In genomic region chr3:13338231-13338630, GRCh38 we compare ENCODE assay signal across 19 cellular contexts.
DNase-seq lines count a peak whose midpoint lies in the region; ATAC-seq and TF ChIP-seq lines count a peak whose summit lies in the region.
"Had no signal": no experiment of that assay in that cellular context is flagged by ENCODE, and none has a peak within 500 bp of the region (broad histone marks: within the 10 kb centered on the region; RNA-seq: fewer than 3 reads in every experiment).

No MANE protein-coding gene starts in this region.

- H3K9me3 ChIP-seq in BLaER1 treated with 17β-estradiol and CSF1 and Interleukin-3, amounts not matched to agents 10 nM and 100 nM (replicated peaks in 1 of 11), result peaks cover 0 to 10% (median 8%) of the 10 kb centered on the region in 11 experiments; a peak in 12 of 22 replicates
- no peaks in the 10 kb centered on the region for H3K9me3 ChIP-seq in T-helper 17 cell (ENCODE audit: control insufficient read depth, low read length, poor library complexity, severe bottlenecking)
- H3K9me3 ChIP-seq: HAP-1, MG63 had no signal

- H3K36me3 ChIP-seq in BLaER1 treated with 17β-estradiol and CSF1 and Interleukin-3, amounts not matched to agents 10 nM and 100 nM, result peaks cover 16 to 99% (median 89%) of the 10 kb centered on the region in 11 experiments; a peak in 20 of 22 replicates
- H3K36me3 ChIP-seq: cardiac muscle cell, MG63 had no signal

- H3K36me3 Mint-ChIP-seq in T-helper 17 cell (ENCODE audit: low read depth), result peaks cover 2% of the 10 kb centered on the region

- H3K9ac ChIP-seq in BLaER1 treated with 17β-estradiol and CSF1 and Interleukin-3, amounts not matched to agents 10 nM and 100 nM, result peak overlapping the region in 6 of 11 experiments; percentile 11 to 54 (median 38); a peak in 8 of 22 replicates

- H3K4me2 ChIP-seq in BLaER1 treated with 17β-estradiol and CSF1 and Interleukin-3, amounts not matched to agents 10 nM and 100 nM, result peak overlapping the region in 10 of 11 experiments; percentile 4 to 99 (median 96); a peak in 19 of 22 replicates

- H3K27ac ChIP-seq in BLaER1 treated with 17β-estradiol and CSF1 and Interleukin-3, amounts not matched to agents 10 nM and 100 nM, result peak overlapping the region in 7 of 11 experiments; percentile 20 to 80 (median 63); a peak in 12 of 22 replicates
- H3K27ac ChIP-seq: C4-2B, cardiac muscle cell, HL-60 had no signal

- peaks cover 9% of the 10 kb centered on the region for H3K4me1 Mint-ChIP-seq in T-helper 17 cell

- ATAC-seq in T-helper 17 cell (no peak), left lobe of liver (no peak)
- ATAC-seq: activated CD4-positive, CD25-positive, alpha-beta regulatory T cell treated with anti-CD3 and anti-CD28 coated beads, Interleukin-2, amount 50 U/mL, for 24 hours; sciatic nerve had no signal

- TF ChIP-seq CTCF in fibroblast of villous mesenchyme (IDR thresholded peaks at IDR 0.05; ENCODE audit: insufficient read depth, low read depth, low read length), result no peak

- DNase-seq in H4 (ENCODE audit: low spot score) (peak; percentile 31), T-helper 17 cell (no peak), fibroblast of villous mesenchyme (ENCODE audit: low read depth) (peak; percentile 2), NCI-H446 (lab: John Stamatoyannopoulos, UW) (no peak), AG08395 (ENCODE audit: low spot score) (no peak), left lobe of liver (ENCODE audit: low spot score) (no peak)
- DNase-seq in NK-92 treated with Interleukin-12 subunit alpha and Interleukin-12 subunit beta, amount 100 ng/mL, for 24 hours (lab: John Stamatoyannopoulos, UW), result no peak
- DNase-seq: GF-D8, MG63, NCI-H2081 treated with DMSO at 0.1 percent for 48 hours, nephron progenitor cell, SW 1271 had no signal

- H3K4me3 Mint-ChIP-seq in T-helper 17 cell, result no peak overlapping the region
- H3K4me3 Mint-ChIP-seq: nephron progenitor cell had no signal

- H3K4me3 ChIP-seq in BLaER1 treated with 17β-estradiol and CSF1 and Interleukin-3, amounts not matched to agents 10 nM and 100 nM, result no peak overlapping the region
- no peak overlapping the region for H3K4me3 ChIP-seq in fibroblast of villous mesenchyme (ENCODE audit: low read depth, low read length)
- H3K4me3 ChIP-seq: cardiac muscle cell, HAP-1, MG63 had no signal

- peaks cover 15 to 100% (median 99%) of the 10 kb centered on the region in 10 experiments; a peak in 19 of 20 replicates for H3K4me1 ChIP-seq in BLaER1 treated with 17β-estradiol and CSF1 and Interleukin-3, amounts not matched to agents 10 nM and 100 nM
- H3K4me1 ChIP-seq: HAP-1 had no signal

- peaks cover 0 to 58% (median 0%) of the 10 kb centered on the region in 11 experiments; a peak in 8 of 22 replicates for H4K20me1 ChIP-seq in BLaER1 treated with 17β-estradiol and CSF1 and Interleukin-3, amounts not matched to agents 10 nM and 100 nM

- H3K27me3 Mint-ChIP-seq in T-helper 17 cell, result no peaks in the 10 kb centered on the region

- H3K27ac Mint-ChIP-seq in T-helper 17 cell, result peak overlapping the region; percentile 47
- H3K27ac Mint-ChIP-seq: nephron progenitor cell had no signal

- no peaks in the 10 kb centered on the region for H3K27me3 ChIP-seq in BLaER1 treated with 17β-estradiol and CSF1 and Interleukin-3, amounts not matched to agents 10 nM and 100 nM
- H3K27me3 ChIP-seq: cardiac muscle cell, MG63 had no signal

Comparison
In these comparisons a context has a peak if more than half of its experiments do, and no peak if none do; other contexts are left out.
1. DNase-seq: peak in H4 (single experiment) and fibroblast of villous mesenchyme (single experiment); none in T-helper 17 cell (0 of 3), NCI-H446 (0 of 2), NK-92 treated with Interleukin-12 subunit alpha and Interleukin-12 subunit beta, amount 100 ng/mL, for 24 hours (single experiment), AG08395 (single experiment) and left lobe of liver (single experiment).